ENCODE assay signal across 27 cellular contexts in the genomic region with DNA sequence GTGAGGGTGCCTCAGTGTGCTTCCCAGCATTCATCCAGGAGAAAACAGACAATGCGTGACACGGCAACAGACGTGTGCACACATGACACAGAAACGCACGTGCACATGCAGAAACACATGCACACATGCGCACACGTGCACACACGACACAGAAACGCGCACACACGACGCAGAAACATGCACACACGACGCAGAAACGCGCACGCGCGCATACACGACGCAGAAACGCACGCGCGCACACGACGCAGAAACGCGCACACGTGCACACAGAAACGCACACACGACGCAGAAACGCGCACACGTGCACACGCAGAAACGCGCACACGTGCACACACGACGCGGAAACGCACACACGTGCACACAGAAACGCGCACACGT. TPM values are rescaled to one million over a fixed set of nuclear protein-coding genes. Genes with fewer than 3 reads are reported as not detected.
A peak's percentile ranks its signal among the peaks of the same experiment; 100 is the strongest.
DNase-seq lines count a peak whose midpoint lies in the region; ATAC-seq, FAIRE-seq and TF ChIP-seq lines count a peak whose summit lies in the region.
"Had no signal": no experiment of that assay in that cellular context is flagged by ENCODE, and none has a peak within 500 bp of the region (broad histone marks: within the 10 kb centered on the region; RNA-seq: fewer than 3 reads in every experiment).

No MANE protein-coding gene starts in this region.

- H3K4ac ChIP-seq in mesenchymal stem cell (ENCODE audit: low read depth in 1 of 2, low read length in 2 of 2) = no peak overlapping the region

- H3K79me2 ChIP-seq in K562 (ENCODE audit: control insufficient read depth, insufficient read depth, low read length) = no peaks in the 10 kb centered on the region

- no TSS peak for BruUV-seq in K562 (replicated peaks; lab: Mats Ljungman, UMichigan)

- no peak for TF ChIP-seq POLR2A in GM12891 (IDR thresholded peaks at IDR 0.05; ENCODE audit: low read depth, low read length)
- peak; percentile 26; the same call in 1 of the 2 replicates for TF ChIP-seq POLR2A in K562 (conservative IDR thresholded peaks at IDR 0.05)
- no peak for TF ChIP-seq POLR2A in transverse colon (IDR thresholded peaks at IDR 0.05)

- no peaks in the 10 kb centered on the region for H3K27me3 ChIP-seq in K562 (ENCODE audit: control insufficient read depth in 2 of 2, insufficient read depth in 2 of 2, low read length in 2 of 2)
- H3K27me3 ChIP-seq in mesenchymal stem cell (ENCODE audit: control insufficient read depth in 1 of 2, insufficient read depth in 1 of 2, low read length in 2 of 2) = peaks cover 8 to 48% of the 10 kb centered on the region in 2 experiments
- no peaks in the 10 kb centered on the region for H3K27me3 ChIP-seq in transverse colon
- H3K27me3 ChIP-seq: vagina had no signal

- H2BK15ac ChIP-seq in mesenchymal stem cell (ENCODE audit: low read depth, poor library complexity, severe bottlenecking) = no peak overlapping the region

- no peak overlapping the region for H3K23ac ChIP-seq in mesenchymal stem cell (ENCODE audit: low read length in 2 of 2)

- DNase-seq in GM12891 (ENCODE audit: insufficient read length, low spot score) = no peak
- no peak for DNase-seq in K562 (ENCODE audit: extremely low read depth in 1 of 4, low spot score in 3 of 4)
- no peak for DNase-seq in mesenchymal stem cell
- DNase-seq in substantia nigra (lab: John Stamatoyannopoulos, UW) = no peak
- DNase-seq in transverse colon = no peak
- DNase-seq in NCI-H510A treated with DMSO at 0.1 percent for 48 hours (lab: John Stamatoyannopoulos, UW) = no peak
- no peak for DNase-seq in NCI-H2081 (lab: John Stamatoyannopoulos, UW)
- DNase-seq: activated CD4-positive, alpha-beta T cell treated with anti-CD3 and anti-CD28 coated beads, Interleukin-2, amount 50 U/mL, for 1 hour; activated CD4-positive, CD25-positive, alpha-beta regulatory T cell; activated gamma-delta T cell treated with Interleukin-2 at 50 U/mL for 16 hours; C1 segment of cervical spinal cord; effector memory CD8-positive, alpha-beta T cell; erythroblast; left ventricle myocardium superior; NCI-H1105; NCI-H2029; NCI-H526; NK-92 treated with Interleukin-12 subunit alpha and Interleukin-12 subunit beta, amount 100 ng/mL, for 24 hours; small intestine; stimulated activated naive CD4-positive, alpha-beta T cell treated with Interleukin-2 at 50 U/mL for 16 hours had no signal

- H2AFZ ChIP-seq in K562 (ENCODE audit: low read depth, low read length) = no peak overlapping the region
- no peak overlapping the region for H2AFZ ChIP-seq in mesenchymal stem cell (ENCODE audit: low read depth, low read length)

- TF ChIP-seq RAD21 in K562 (CRISPR knock-in tag; conservative IDR thresholded peaks at IDR 0.05 in 1 of 2, IDR thresholded peaks at IDR 0.05 in 1 of 2) = no peak

- H3K4me3 ChIP-seq in K562 = no peak overlapping the region
- no peak overlapping the region for H3K4me3 ChIP-seq in mesenchymal stem cell (ENCODE audit: insufficient read depth in 1 of 2, low read depth in 1 of 2, low read length in 2 of 2)
- H3K4me3 ChIP-seq in transverse colon = no peak overlapping the region
- H3K4me3 ChIP-seq: SK-N-MC, thoracic aorta, vagina had no signal

- H2BK120ac ChIP-seq in mesenchymal stem cell (ENCODE audit: low read depth, low read length) = no peak overlapping the region

- H3K27ac ChIP-seq in K562 (ENCODE audit: extremely low read depth, low read depth, low read length) = no peak overlapping the region
- H3K27ac ChIP-seq in mesenchymal stem cell (ENCODE audit: low read length, poor library complexity, severe bottlenecking) = no peak overlapping the region
- H3K27ac ChIP-seq in substantia nigra (ENCODE audit: low read depth, low read length, poor library complexity, severe bottlenecking) = peak overlapping the region; percentile 100
- H3K27ac ChIP-seq in transverse colon = no peak overlapping the region
- H3K27ac ChIP-seq: SK-N-MC, thoracic aorta, vagina had no signal

- intact Hi-C loops in K562 (cut with micrococcal nuclease) = loop anchor here (10.0 kb wide), 1 partner anchor 178 kb away; a partner anchor contains a TSS
- intact Hi-C loops in transverse colon (cut with DNase I; ENCODE audit: low total_unique reads) = no loop called here

- H4K20me1 ChIP-seq in K562 (replicated peaks; ENCODE audit: control insufficient read depth, insufficient read depth, low read length) = peaks cover 16% of the 10 kb centered on the region; the same call in 1 of the 2 replicates

- no peak overlapping the region for H2AK5ac ChIP-seq in mesenchymal stem cell (ENCODE audit: low read length, severe bottlenecking)

- H3K4me1 ChIP-seq in K562 (replicated peaks in 1 of 2; ENCODE audit: control insufficient read depth in 2 of 2, insufficient read depth in 2 of 2, low read length in 2 of 2) = peaks cover 0 to 46% of the 10 kb centered on the region in 2 experiments; a peak in 4 of 5 replicates
- H3K4me1 ChIP-seq in mesenchymal stem cell (ENCODE audit: control insufficient read depth, insufficient read depth, low read depth, low read length) = peaks cover 36% of the 10 kb centered on the region
- H3K4me1 ChIP-seq in transverse colon = peaks cover 27 to 31% (median 29%) of the 10 kb centered on the region in 4 donors

- CTCF ChIA-PET in K562 (lab: Yijun Ruan, JAX; ENCODE audit: low intra/inter-chr PET ratio) = no interaction called here

- H3K36me3 ChIP-seq in K562 (ENCODE audit: control insufficient read depth, insufficient read depth, low read length) (no peaks in the 10 kb centered on the region), mesenchymal stem cell (ENCODE audit: control insufficient read depth in 1 of 2, insufficient read depth in 2 of 2, low read depth in 1 of 2, low read length in 2 of 2) (peaks cover 0 to 2% of the 10 kb centered on the region in 2 experiments), transverse colon (no peaks in the 10 kb centered on the region)
- H3K36me3 ChIP-seq: thoracic aorta, vagina had no signal

- H2BK5ac ChIP-seq in mesenchymal stem cell (ENCODE audit: low read depth, low read length, poor library complexity, severe bottlenecking) = no peak overlapping the region

- TF ChIP-seq CTCF in K562 (IDR thresholded peaks at IDR 0.05 in 2 of 3, conservative IDR thresholded peaks at IDR 0.05 in 1 of 3; ENCODE audit: insufficient read depth in 2 of 3, low read depth in 1 of 3, low read length in 3 of 3) (no peak), transverse colon (IDR thresholded peaks at IDR 0.05) (no peak)

- ATAC-seq in K562 = no peak
- ATAC-seq: effector memory CD8-positive, alpha-beta T cell; left ventricle myocardium superior; natural killer cell had no signal

- WGBS in K562 (ENCODE audit: insufficient coverage, low coverage, missing lambda C conversion rate) = 89% methylated on average over 30 of the region's 48 CpGs
- 96% methylated on average over 48 of the region's 48 CpGs for WGBS in mesenchymal stem cell
- 91 to 95% methylated on average over 17 to 48 of the region's 48 CpGs for WGBS in transverse colon (ENCODE audit: low coverage in 1 of 2), 2 donors

- TF ChIP-seq EP300 in K562 (IDR thresholded peaks at IDR 0.05; ENCODE audit: low read length) = no peak
- TF ChIP-seq EP300 in transverse colon (IDR thresholded peaks at IDR 0.05; ENCODE audit: low read depth) = no peak

- H4K8ac ChIP-seq in mesenchymal stem cell (ENCODE audit: low read length) = no peak overlapping the region

- no peaks in the 10 kb centered on the region for H3K9me3 ChIP-seq in K562 (replicated peaks; ENCODE audit: control insufficient read depth, insufficient read depth, low read depth, low read length)
- no peaks in the 10 kb centered on the region for H3K9me3 ChIP-seq in mesenchymal stem cell (ENCODE audit: control insufficient read depth, low read length)
- H3K9me3 ChIP-seq in transverse colon = no peaks in the 10 kb centered on the region
- H3K9me3 ChIP-seq: thoracic aorta, vagina had no signal

- H2BK12ac ChIP-seq in mesenchymal stem cell (ENCODE audit: low read length in 2 of 2) = no peak overlapping the region

- no peak overlapping the region; a peak in 1 of 4 replicates for H3K9ac ChIP-seq in K562 (ENCODE audit: insufficient read depth in 1 of 2, low read depth in 2 of 2, low read length in 2 of 2)
- no peak overlapping the region for H3K9ac ChIP-seq in mesenchymal stem cell (ENCODE audit: low read length)

- peak; percentile 76 for FAIRE-seq in GM12891 (lab: Jason Lieb, UNC)
- FAIRE-seq in K562 (lab: Jason Lieb, UNC) = no peak
- FAIRE-seq: colon, small intestine, TTC549 had no signal

- no peaks in the 10 kb centered on the region for H3K9me1 ChIP-seq in K562 (ENCODE audit: control insufficient read depth, insufficient read depth, low read length)

- peak overlapping the region in 1 of 2 experiments; percentile 13 for H3K14ac ChIP-seq in mesenchymal stem cell (ENCODE audit: low read length in 2 of 2)

- H3K79me1 ChIP-seq in mesenchymal stem cell (replicated peaks; ENCODE audit: low read length, poor library complexity, severe bottlenecking) = no peaks in the 10 kb centered on the region

- POLR2A ChIA-PET in K562 (lab: Yijun Ruan, JAX) = no interaction called here

- in situ Hi-C loops in K562 (cut with MboI) (loop anchor here (5.0 kb wide), 2 partner anchors 96 to 231 kb away; no protein-coding TSS in a partner anchor), transverse colon (cut with MboI; ENCODE audit: low pct_ligation_motif_present in 1 of 4, low pct_unique_long_range_greater_than_20kb in 1 of 4, low sequenced_read_pairs in 3 of 4) (no loop called here)

- H3K4me2 ChIP-seq in K562 (ENCODE audit: insufficient read depth, low read length) (no peak overlapping the region), mesenchymal stem cell (ENCODE audit: low read length, poor library complexity, severe bottlenecking) (no peak overlapping the region)

- H3K18ac ChIP-seq in mesenchymal stem cell (ENCODE audit: low read depth in 1 of 2, low read length in 2 of 2) = no peak overlapping the region

- H4K91ac ChIP-seq in mesenchymal stem cell (ENCODE audit: low read length) = peak overlapping the region; percentile 34

RNA-seq across cellular contexts. Expression of a gene that starts 16.5 kb away (rescaled TPM):
- 0.09 TPM for polyA plus RNA-seq in GM12891 (2012; ENCODE audit: low read depth, missing spikeins)
- total RNA-seq in K562 (2011; cell fraction: chromatin; rRNA removed; ENCODE audit: low replicate concordance) = 0.11 and 0.28 TPM in 2 replicates
- total RNA-seq in K562 (2011; cell fraction: nucleolus; rRNA removed) = 0.13 and 0.17 TPM in 2 replicates
- 0.15 TPM in 1 of 2 replicates, not detected in the other for total RNA-seq in K562 (2011; cell fraction: nucleoplasm; rRNA removed)
- total RNA-seq in K562 (2014; rRNA removed) (not detected in 2 replicates), K562 (2014; rRNA removed; fragmentation: Illumina TruSeq; extraction: Trizol) (not detected in 2 replicates), K562 (2015; rRNA removed; fragmentation: Illumina TruSeq; extraction: Trizol) (not detected in 2 replicates), K562 (2021) (0.07 TPM in 2 replicates), transverse colon (10 to 100 TPM in 1 of 4 donors, 1 to 10 TPM in 3; 2.2 to 40.6 (median 4.1) TPM)
- polyA plus RNA-seq in K562 (2011; rRNA removed) (0.01 and 0.03 TPM in 2 replicates), K562 (2014; fragmentation: Illumina TruSeq; extraction: Trizol) (0.01 TPM in 1 of 2 replicates, not detected in the other), K562 (2014; fragmentation: Nextera tagmentation; extraction: Ambion mirVana) (not detected), K562 (2014; rRNA removed) (not detected in 2 replicates)
- polyA plus RNA-seq in K562 (2011; cell fraction: cytosol; rRNA removed) = 0.04 and 0.06 TPM in 2 replicates
- 0.06 and 0.11 TPM in 2 replicates for polyA plus RNA-seq in K562 (2011; cell fraction: nucleus; rRNA removed)
- polyA plus RNA-seq in K562 (2012) = 0.21 and 0.25 TPM in 2 replicates
- polyA minus RNA-seq in K562 (2011; rRNA and poly(A)+ RNA removed) = 0.11 and 0.12 TPM in 2 replicates
- not detected in 2 replicates for polyA minus RNA-seq in K562 (2011; cell fraction: cytosol; rRNA and poly(A)+ RNA removed)
- polyA minus RNA-seq in K562 (2011; cell fraction: nucleus; rRNA and poly(A)+ RNA removed) = not detected in 2 replicates
- polyA plus RNA-seq in mesenchymal stem cell (2013, experiment 1 of 2) = 1.9 TPM
- 1.9 TPM for polyA plus RNA-seq in mesenchymal stem cell (2013, experiment 2 of 2)
- polyA plus RNA-seq: IgD-negative memory B cell had no signal
